In genomic region chr1:203592728-203593127, GRCh38 we compare ENCODE assay signal across 14 cellular contexts. TPM values are rescaled to one million over a fixed set of nuclear protein-coding genes. Genes with fewer than 3 reads are reported as not detected.
DNase-seq lines count a peak whose midpoint lies in the region; TF ChIP-seq lines count a peak whose summit lies in the region.
"Had no signal": no experiment of that assay in that cellular context is flagged by ENCODE, and none has a peak within 500 bp of the region (broad histone marks: within the 10 kb centered on the region; RNA-seq: fewer than 3 reads in every experiment).

No MANE protein-coding gene starts in this region.

- H3K27ac Mint-ChIP-seq in brain, result peak overlapping the region; percentile 12 to 98 (median 91)
- H3K27ac Mint-ChIP-seq: activated naive CD4-positive, alpha-beta T cell treated with anti-CD3 and anti-CD28 coated beads, Interleukin-2, amount 50 U/mL, for 24 hours; stimulated activated memory B cell treated with anti-CD40 and anti-IgM and Interleukin-4, amounts not matched to agents 10 μg/mL and 1 μg/mL and 100 μg/mL, for 72 hours had no signal

- H3K9ac ChIP-seq in GM23248, result no peak overlapping the region
- H3K9ac ChIP-seq: BLaER1 treated with 17β-estradiol and CSF1 and Interleukin-3, amounts not matched to agents 10 nM and 100 nM had no signal

- no peak overlapping the region for H3K27ac ChIP-seq in GM23248

- H3K36me3 Mint-ChIP-seq in brain, result no peaks in the 10 kb centered on the region
- H3K36me3 Mint-ChIP-seq: activated naive CD4-positive, alpha-beta T cell treated with anti-CD3 and anti-CD28 coated beads, Interleukin-2, amount 50 U/mL, for 24 hours; stimulated activated memory B cell treated with anti-CD40 and anti-IgM and Interleukin-4, amounts not matched to agents 10 μg/mL and 1 μg/mL and 100 μg/mL, for 72 hours had no signal

- H4K20me1 ChIP-seq in GM23248 (ENCODE audit: insufficient read depth), result no peaks in the 10 kb centered on the region
- H4K20me1 ChIP-seq: BLaER1 treated with 17β-estradiol and CSF1 and Interleukin-3, amounts not matched to agents 10 nM and 100 nM had no signal

- TF ChIP-seq CTCF in brain (conservative IDR thresholded peaks at IDR 0.05) (no peak), lower leg skin (IDR thresholded peaks at IDR 0.05) (no peak)

- no peak for TF ChIP-seq POLR2A in lower leg skin (IDR thresholded peaks at IDR 0.05)

- no peaks in the 10 kb centered on the region for H3K27me3 ChIP-seq in GM23248 (replicated peaks; ENCODE audit: insufficient read depth)
- H3K27me3 ChIP-seq: BLaER1 treated with 17β-estradiol and CSF1 and Interleukin-3, amounts not matched to agents 10 nM and 100 nM had no signal

- H3K9me3 Mint-ChIP-seq in brain, result peaks cover 0 to 2% (median 0%) of the 10 kb centered on the region in 5 experiments
- H3K9me3 Mint-ChIP-seq: activated naive CD4-positive, alpha-beta T cell treated with anti-CD3 and anti-CD28 coated beads, Interleukin-2, amount 50 U/mL, for 24 hours; stimulated activated memory B cell treated with anti-CD40 and anti-IgM and Interleukin-4, amounts not matched to agents 10 μg/mL and 1 μg/mL and 100 μg/mL, for 72 hours had no signal

- peaks cover 3% of the 10 kb centered on the region for H3K27me3 Mint-ChIP-seq in brain
- H3K27me3 Mint-ChIP-seq: activated CD4-positive, alpha-beta T cell treated with anti-CD3 and anti-CD28 coated beads for 36 hours; activated naive CD4-positive, alpha-beta T cell treated with anti-CD3 and anti-CD28 coated beads, Interleukin-2, amount 50 U/mL, for 24 hours had no signal

- H2AFZ ChIP-seq in GM23248, result no peak overlapping the region

- no peaks in the 10 kb centered on the region for H3K9me3 ChIP-seq in GM23248 (ENCODE audit: low read depth)
- H3K9me3 ChIP-seq: BLaER1 treated with 17β-estradiol and CSF1 and Interleukin-3, amounts not matched to agents 10 nM and 100 nM had no signal

- no peaks in the 10 kb centered on the region for H3F3A ChIP-seq in GM23248 (ENCODE audit: insufficient read depth)

- in situ Hi-C loops in GM23248 (cut with MboI), result no loop called here
- in situ Hi-C loops in G401 (cut with HindIII; ENCODE audit: low sequenced_read_pairs), result loop anchor here (25.0 kb wide), 1 partner anchor 120 kb away; no protein-coding TSS in a partner anchor

- H3K36me3 ChIP-seq in GM23248 (ENCODE audit: low read depth), result no peaks in the 10 kb centered on the region
- H3K36me3 ChIP-seq: BLaER1 treated with 17β-estradiol and CSF1 and Interleukin-3, amounts not matched to agents 10 nM and 100 nM had no signal

- intact Hi-C loops in lower leg skin (cut with DNase I; ENCODE audit: low total_unique reads), result no loop called here

- H3K4me3 Mint-ChIP-seq in brain, result peak overlapping the region in 2 of 5 experiments; percentile 6 to 52
- H3K4me3 Mint-ChIP-seq: activated CD4-positive, alpha-beta T cell treated with anti-CD3 and anti-CD28 coated beads for 36 hours; activated naive CD4-positive, alpha-beta T cell treated with anti-CD3 and anti-CD28 coated beads, Interleukin-2, amount 50 U/mL, for 24 hours; stimulated activated memory B cell treated with anti-CD40 and anti-IgM and Interleukin-4, amounts not matched to agents 10 μg/mL and 1 μg/mL and 100 μg/mL, for 72 hours had no signal

- H3K4me2 ChIP-seq in GM23248 (ENCODE audit: unreplicated experiment), result no peak overlapping the region

- H3K79me2 ChIP-seq in GM23248 (ENCODE audit: insufficient read depth), result no peaks in the 10 kb centered on the region

- whole genome bisulfite sequencing in GM23248 (ENCODE audit: low coverage in 1 of 2, low lambda C conversion rate in 2 of 2, missing lambda C conversion rate in 2 of 2), 2 experiments, result 88 to 89% methylated on average over 5 of the region's 5 CpGs
- WGBS in lower leg skin, 2 donors, result 88 to 92% methylated on average over 5 of the region's 5 CpGs

- DNase-seq in GM23248 (peak; percentile 45), iris pigment epithelial cell (ENCODE audit: low read depth) (peak; percentile 77), pulmonary artery endothelial cell (ENCODE audit: low read depth, low spot score) (peak; percentile 48), G401 (ENCODE audit: low spot score) (no peak), lower leg skin (ENCODE audit: low spot score in 2 of 2) (no peak)
- DNase-seq in stimulated activated CD8-positive, alpha-beta memory T cell treated with anti-CD3 and anti-CD28 coated beads, Interleukin-4, amount 100 ng/mL, for 48 hours, result no peak
- no peak for DNase-seq in activated CD8-positive, alpha-beta memory T cell treated with anti-CD3 and anti-CD28 coated beads, Interleukin-2, amount 50 U/mL, for 4 hours
- DNase-seq: SIG-M5, T-helper 9 cell had no signal

- H3K4me1 ChIP-seq in GM23248 (ENCODE audit: insufficient read depth), result peaks cover 18% of the 10 kb centered on the region

- H3K4me3 ChIP-seq in GM23248 (no peak overlapping the region), lower leg skin (ENCODE audit: low read depth, poor library complexity, severe bottlenecking) (no peak overlapping the region)
- H3K4me3 ChIP-seq: BLaER1 treated with 17β-estradiol and CSF1 and Interleukin-3, amounts not matched to agents 10 nM and 100 nM had no signal

- peaks cover 82% of the 10 kb centered on the region for H3K4me1 Mint-ChIP-seq in brain
- H3K4me1 Mint-ChIP-seq: stimulated activated memory B cell treated with anti-CD40 and anti-IgM and Interleukin-4, amounts not matched to agents 10 μg/mL and 1 μg/mL and 100 μg/mL, for 72 hours had no signal

- H3K9me2 ChIP-seq in GM23248 (ENCODE audit: insufficient read depth), result no peaks in the 10 kb centered on the region

RNA-seq across cellular contexts. Expression of gene ATP2B4, which starts 33.9 kb away (rescaled TPM):
- 82.8 and 86.6 TPM in 2 replicates for total RNA-seq in GM23248 (2014; rRNA removed; shearing (Covaris generic))
- polyA plus RNA-seq in GM23248 (2016; fragmentation: Nextera tagmentation; extraction: Ambion mirVana), result 49.5 and 49.7 TPM in 2 replicates
- polyA plus RNA-seq in brain (ENCODE audit: insufficient read depth, low read depth, low replicate concordance), result 95.2 TPM
- 79.2 and 94.4 TPM in 2 replicates for total RNA-seq in pulmonary artery endothelial cell
- 5.4 and 6.7 TPM in 2 replicates for total RNA-seq in G401 (2014; rRNA removed; shearing (Covaris generic))
- total RNA-seq in lower leg skin, result 100 to 1,000 TPM; 128 to 140 (median 132) TPM

Comparison
In these comparisons a context has a peak if more than half of its experiments do, and no peak if none do; other contexts are left out.
1. DNase-seq: peak in GM23248 (single experiment), iris pigment epithelial cell (single experiment) and pulmonary artery endothelial cell (single experiment); none in stimulated activated CD8-positive, alpha-beta memory T cell treated with anti-CD3 and anti-CD28 coated beads, Interleukin-4, amount 100 ng/mL, for 48 hours (single experiment), G401 (single experiment), lower leg skin (0 of 2) and activated CD8-positive, alpha-beta memory T cell treated with anti-CD3 and anti-CD28 coated beads, Interleukin-2, amount 50 U/mL, for 4 hours (single experiment).
2. RNA of gene ATP2B4, which starts 33.9 kb away (total RNA-seq): 128 to 140 TPM in lower leg skin, 82.8 to 86.6 TPM in GM23248 and 79.2 to 94.4 TPM in pulmonary artery endothelial cell; 5.4 to 6.7 TPM in G401; every median in the first group is over 10 times any median in the second.